ENCODE assay signal across 1 cellular context in genomic region chr6:34961574-34961973, GRCh38.
A peak's percentile ranks its signal among the peaks of the same experiment; 100 is the strongest.
TF ChIP-seq lines count a peak whose summit lies in the region.

No MANE protein-coding gene starts in this region.

TF ChIP-seq in K562, 482 proteins besides CTCF, POLR2A, EP300 and RAD21:
- no peak for TF ChIP-seq BRCA1 (IDR thresholded peaks at IDR 0.05)
- no peak for TF ChIP-seq BRCA1 (CRISPR knock-in tag; IDR thresholded peaks at IDR 0.05)
- 0 out of 2 replicates have a peak, but pooled peaks have one; percentile 26 for TF ChIP-seq NFIC (IDR thresholded peaks at IDR 0.05)
